16 cellular contexts compared by ENCODE assay signal in genomic region chr17:71631483-71631882, GRCh38.
A peak's percentile ranks its signal among the peaks of the same experiment; 100 is the strongest.
DNase-seq lines count a peak whose midpoint lies in the region; ATAC-seq and TF ChIP-seq lines count a peak whose summit lies in the region.
"Had no signal": no experiment of that assay in that cellular context is flagged by ENCODE, and none has a peak within 500 bp of the region (broad histone marks: within the 10 kb centered on the region; RNA-seq: fewer than 3 reads in every experiment).

No MANE protein-coding gene starts in this region.

- H4K20me1 ChIP-seq in osteoblast (ENCODE audit: insufficient read depth, low read length), result no peaks in the 10 kb centered on the region

- H3K4me2 ChIP-seq in osteoblast (ENCODE audit: insufficient read depth, low read length), result peak overlapping the region; percentile 52

- H3K4me3 ChIP-seq in osteoblast (ENCODE audit: insufficient read depth, low read length), result no peak overlapping the region
- no peak overlapping the region for H3K4me3 ChIP-seq in CD8-positive, alpha-beta T cell (ENCODE audit: low read depth, low read length)
- H3K4me3 ChIP-seq: K562 had no signal

- CTCF ChIA-PET in CD8-positive, alpha-beta T cell (lab: Charles Lee), result no interaction called here
- CTCF ChIA-PET in activated CD8-positive, alpha-beta memory T cell treated with anti-CD3 and anti-CD28 coated beads, Interleukin-2, amount 10 ng/mL, durations not matched to agents 7 days and 5 days (lab: Charles Lee), result no interaction called here

- H3K36me3 Mint-ChIP-seq in CD8-positive, alpha-beta T cell, result no peaks in the 10 kb centered on the region
- no peaks in the 10 kb centered on the region for H3K36me3 Mint-ChIP-seq in activated CD8-positive, alpha-beta memory T cell treated with anti-CD3 and anti-CD28 coated beads, Interleukin-2, amount 10 ng/mL, durations not matched to agents 7 days and 5 days
- H3K36me3 Mint-ChIP-seq: activated naive CD4-positive, alpha-beta T cell treated with anti-CD3 and anti-CD28 coated beads, Interleukin-2, amount 50 U/mL, for 24 hours had no signal

- H3K27ac ChIP-seq in epithelial cell of prostate (peak overlapping the region; percentile 90), osteoblast (ENCODE audit: low read depth, low read length) (peak overlapping the region; percentile 52)
- no peak overlapping the region for H3K27ac ChIP-seq in CD8-positive, alpha-beta T cell (ENCODE audit: low read depth, low read length)
- H3K27ac ChIP-seq: C4-2B had no signal

- POLR2A ChIA-PET in CD8-positive, alpha-beta T cell (lab: Charles Lee), result interaction anchor here (0.8 kb wide), 1 partner anchor 9 kb away, joined by 3 read pairs; no protein-coding TSS in a partner anchor

- no peak for TF ChIP-seq CTCF in osteoblast (IDR thresholded peaks at IDR 0.05; ENCODE audit: extremely low read depth, low read depth, low read length)
- no peak for TF ChIP-seq CTCF in CD8-positive, alpha-beta T cell (IDR thresholded peaks at IDR 0.05)

- no peak overlapping the region for H2AFZ ChIP-seq in osteoblast (ENCODE audit: low read length)

- intact Hi-C loops in CD8-positive, alpha-beta T cell (cut with DNase I, micrococcal nuclease), result no loop called here

- H3K9me3 Mint-ChIP-seq in CD8-positive, alpha-beta T cell, result peaks cover 6% of the 10 kb centered on the region
- H3K9me3 Mint-ChIP-seq in activated CD8-positive, alpha-beta memory T cell treated with anti-CD3 and anti-CD28 coated beads, Interleukin-2, amount 10 ng/mL, durations not matched to agents 7 days and 5 days (ENCODE audit: low read depth), result peaks cover 2% of the 10 kb centered on the region

- no peak for ATAC-seq in HG02852 (IDR thresholded peaks at IDR 0.05; ENCODE audit: unreplicated experiment)
- no peak for ATAC-seq in CD8-positive, alpha-beta T cell
- ATAC-seq in activated CD8-positive, alpha-beta memory T cell treated with anti-CD3 and anti-CD28 coated beads, Interleukin-2, amount 10 ng/mL, durations not matched to agents 7 days and 5 days, result no peak
- ATAC-seq: K562, left lobe of liver had no signal

- H3K36me3 ChIP-seq in osteoblast (ENCODE audit: insufficient read depth, low read length), result no peaks in the 10 kb centered on the region
- no peaks in the 10 kb centered on the region for H3K36me3 ChIP-seq in CD8-positive, alpha-beta T cell (ENCODE audit: insufficient read depth, low read length)

- peak; percentile 80 for DNase-seq in EH (ENCODE audit: low read depth)
- peak; percentile 69 for DNase-seq in RPMI7951 (ENCODE audit: low read depth)
- DNase-seq in epithelial cell of prostate (ENCODE audit: low read depth, low spot score), result no peak
- peak; percentile 4 for DNase-seq in osteoblast (ENCODE audit: insufficient read length, low spot score, missing footprints)
- no peak for DNase-seq in CD8-positive, alpha-beta T cell
- no peak for DNase-seq in activated CD4-positive, alpha-beta T cell treated with anti-CD3 and anti-CD28 coated beads for 4 hours
- DNase-seq in activated CD8-positive, alpha-beta memory T cell treated with anti-CD3 and anti-CD28 coated beads, Interleukin-2, amount 10 ng/mL, durations not matched to agents 7 days and 5 days, result no peak
- DNase-seq: NCI-H1436, NCI-H446, substantia nigra had no signal

- peaks cover 40% of the 10 kb centered on the region for H3K4me1 ChIP-seq in osteoblast (ENCODE audit: insufficient read depth, low read length)
- no peaks in the 10 kb centered on the region for H3K4me1 ChIP-seq in CD8-positive, alpha-beta T cell (ENCODE audit: insufficient read depth, low read length)

- no peaks in the 10 kb centered on the region for H3K27me3 ChIP-seq in osteoblast (ENCODE audit: insufficient read depth, low read length)
- H3K27me3 ChIP-seq in CD8-positive, alpha-beta T cell (ENCODE audit: insufficient read depth, low read length), result no peaks in the 10 kb centered on the region

- H3K4me1 Mint-ChIP-seq in CD8-positive, alpha-beta T cell (ENCODE audit: low read depth), result no peaks in the 10 kb centered on the region
- H3K4me1 Mint-ChIP-seq in activated CD8-positive, alpha-beta memory T cell treated with anti-CD3 and anti-CD28 coated beads, Interleukin-2, amount 10 ng/mL, durations not matched to agents 7 days and 5 days, result no peaks in the 10 kb centered on the region
- H3K4me1 Mint-ChIP-seq: activated naive CD4-positive, alpha-beta T cell treated with anti-CD3 and anti-CD28 coated beads, Interleukin-2, amount 50 U/mL, for 24 hours had no signal

- no peak overlapping the region for H3K27ac Mint-ChIP-seq in CD8-positive, alpha-beta T cell
- no peak overlapping the region for H3K27ac Mint-ChIP-seq in activated CD8-positive, alpha-beta memory T cell treated with anti-CD3 and anti-CD28 coated beads, Interleukin-2, amount 10 ng/mL, durations not matched to agents 7 days and 5 days
- H3K27ac Mint-ChIP-seq: activated naive CD4-positive, alpha-beta T cell treated with anti-CD3 and anti-CD28 coated beads, Interleukin-2, amount 50 U/mL, for 24 hours; progenitor cell of endocrine pancreas had no signal

- H3K79me2 ChIP-seq in osteoblast (ENCODE audit: insufficient read depth, low read length), result no peaks in the 10 kb centered on the region

- H3K4me3 Mint-ChIP-seq in CD8-positive, alpha-beta T cell, result no peak overlapping the region
- H3K4me3 Mint-ChIP-seq in activated CD8-positive, alpha-beta memory T cell treated with anti-CD3 and anti-CD28 coated beads, Interleukin-2, amount 10 ng/mL, durations not matched to agents 7 days and 5 days, result no peak overlapping the region
- H3K4me3 Mint-ChIP-seq: activated naive CD4-positive, alpha-beta T cell treated with anti-CD3 and anti-CD28 coated beads, Interleukin-2, amount 50 U/mL, for 24 hours had no signal

- no peaks in the 10 kb centered on the region for H3K27me3 Mint-ChIP-seq in CD8-positive, alpha-beta T cell (ENCODE audit: low read depth)
- H3K27me3 Mint-ChIP-seq in activated CD8-positive, alpha-beta memory T cell treated with anti-CD3 and anti-CD28 coated beads, Interleukin-2, amount 10 ng/mL, durations not matched to agents 7 days and 5 days, result no peaks in the 10 kb centered on the region
- H3K27me3 Mint-ChIP-seq: activated naive CD4-positive, alpha-beta T cell treated with anti-CD3 and anti-CD28 coated beads, Interleukin-2, amount 50 U/mL, for 24 hours; progenitor cell of endocrine pancreas had no signal

- H3K9me3 ChIP-seq in osteoblast (ENCODE audit: low read depth, low read length), result no peaks in the 10 kb centered on the region
- no peaks in the 10 kb centered on the region for H3K9me3 ChIP-seq in CD8-positive, alpha-beta T cell (ENCODE audit: low read length)

Comparison
In these comparisons a context has a peak if more than half of its experiments do, and no peak if none do; other contexts are left out.
1. DNase-seq: peak in EH (single experiment), RPMI7951 (single experiment) and osteoblast (single experiment); none in epithelial cell of prostate (single experiment), CD8-positive, alpha-beta T cell (0 of 7), activated CD4-positive, alpha-beta T cell treated with anti-CD3 and anti-CD28 coated beads for 4 hours (0 of 2) and activated CD8-positive, alpha-beta memory T cell treated with anti-CD3 and anti-CD28 coated beads, Interleukin-2, amount 10 ng/mL, durations not matched to agents 7 days and 5 days (single experiment).